Comparison of ENCODE assay signal across 8 cellular contexts in the genomic region with DNA sequence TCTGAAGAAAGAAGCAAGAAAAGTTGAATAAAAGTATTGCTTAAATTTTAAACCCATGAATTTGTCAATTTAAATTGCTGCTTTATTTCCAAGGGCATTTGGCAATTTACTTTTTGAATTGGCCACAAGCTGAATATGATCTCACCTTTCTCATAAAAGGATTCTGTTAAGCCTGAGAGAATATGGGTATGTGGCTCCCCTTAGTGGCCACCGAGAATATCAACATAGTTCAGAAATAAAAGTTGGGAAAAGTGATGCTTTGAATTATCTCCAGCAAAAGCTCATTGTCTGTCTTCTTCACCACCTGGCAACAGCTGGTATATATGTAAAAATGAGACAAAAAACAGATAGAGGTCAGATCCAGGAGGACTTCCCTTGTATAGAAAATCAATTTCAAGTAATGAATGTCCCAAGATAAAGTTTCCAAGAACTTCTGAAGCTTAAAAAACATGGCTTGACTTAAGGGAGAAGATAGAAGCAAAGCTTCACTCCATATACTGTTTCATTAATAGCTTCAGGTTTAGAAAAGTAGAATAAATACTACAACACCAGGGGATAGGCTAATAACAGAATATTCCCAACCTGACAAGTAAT.
DNase-seq lines count a peak whose midpoint lies in the region; ATAC-seq and TF ChIP-seq lines count a peak whose summit lies in the region.

No MANE protein-coding gene starts in this region.

- H3K27me3 ChIP-seq in BJ (ENCODE audit: control insufficient read depth, insufficient read depth, low read length) (no peaks in the 10 kb centered on the region; the same call in 1 of the 2 replicates), PC-3 (ENCODE audit: low read length) (peaks cover 30% of the 10 kb centered on the region), osteoblast (ENCODE audit: insufficient read depth, low read length) (no peaks in the 10 kb centered on the region)

- H3K9me3 Mint-ChIP-seq in endothelial cell (ENCODE audit: unreplicated experiment) (no peaks in the 10 kb centered on the region), natural killer cell (no peaks in the 10 kb centered on the region)

- H3K9ac ChIP-seq in PC-3 (ENCODE audit: low read length) = no peak overlapping the region

- H3K36me3 ChIP-seq in BJ (ENCODE audit: control insufficient read depth, insufficient read depth, low read length) (no peaks in the 10 kb centered on the region), PC-3 (ENCODE audit: low read depth, low read length) (no peaks in the 10 kb centered on the region), osteoblast (ENCODE audit: insufficient read depth, low read length) (no peaks in the 10 kb centered on the region)

- no peaks in the 10 kb centered on the region for H4K20me1 ChIP-seq in PC-3 (ENCODE audit: low read length)
- no peaks in the 10 kb centered on the region for H4K20me1 ChIP-seq in osteoblast (ENCODE audit: insufficient read depth, low read length)

- H3F3A ChIP-seq in PC-3 (ENCODE audit: low read length, unreplicated experiment) = no peaks in the 10 kb centered on the region

- H2AFZ ChIP-seq in PC-3 (ENCODE audit: low read length) (no peak overlapping the region), osteoblast (ENCODE audit: low read length) (no peak overlapping the region)

- H3K9me2 ChIP-seq in PC-3 (replicated peaks; ENCODE audit: low read length) = no peaks in the 10 kb centered on the region

- POLR2A ChIA-PET in BJ (lab: Charles Lee) (no interaction called here), PC-3 (lab: Charles Lee; ENCODE audit: unreplicated experiment) (no interaction called here)

- DNase-seq in BJ (ENCODE audit: low read depth) = peak; percentile 15
- DNase-seq in PC-3 = peak; percentile 49
- peak; percentile 46 for DNase-seq in endothelial cell (ENCODE audit: low spot score)
- no peak for DNase-seq in osteoblast (ENCODE audit: insufficient read length, low spot score, missing footprints)
- no peak for DNase-seq in HK-2 (ENCODE audit: unreplicated experiment)
- DNase-seq in natural killer cell = no peak

- BruUV-seq in PC-3 (replicated peaks; lab: Mats Ljungman, UMichigan) = no TSS peak

- H3K27me3 Mint-ChIP-seq in endothelial cell (ENCODE audit: unreplicated experiment) = no peaks in the 10 kb centered on the region
- H3K27me3 Mint-ChIP-seq in natural killer cell (ENCODE audit: low read depth in 2 of 2) = no peaks in the 10 kb centered on the region

- H3K4me1 Mint-ChIP-seq in endothelial cell (ENCODE audit: unreplicated experiment) (no peaks in the 10 kb centered on the region), natural killer cell (no peaks in the 10 kb centered on the region)

- intact Hi-C loops in PC-3 (cut with micrococcal nuclease) = loop anchor here (1.0 to 10.0 kb wide), 2 partner anchors 180 to 212 kb away; no protein-coding TSS in a partner anchor
- intact Hi-C loops in natural killer cell (cut with micrococcal nuclease) = no loop called here

- no peaks in the 10 kb centered on the region for H3K9me3 ChIP-seq in PC-3 (ENCODE audit: low read length)
- H3K9me3 ChIP-seq in osteoblast (ENCODE audit: low read depth, low read length) = no peaks in the 10 kb centered on the region

- TF ChIP-seq CTCF in BJ (IDR thresholded peaks at IDR 0.05; ENCODE audit: insufficient read depth, low read depth, low read length) (peak; percentile 70), PC-3 (conservative IDR thresholded peaks at IDR 0.05; ENCODE audit: low read depth, low read length) (peak; percentile 68), endothelial cell (IDR thresholded peaks at IDR 0.05; ENCODE audit: unreplicated experiment) (peak; percentile 86), osteoblast (IDR thresholded peaks at IDR 0.05; ENCODE audit: extremely low read depth, low read depth, low read length) (peak; percentile 59), natural killer cell (IDR thresholded peaks at IDR 0.05) (no peak)

- peak; percentile 74 for ATAC-seq in GM18517 (IDR thresholded peaks at IDR 0.05; ENCODE audit: unreplicated experiment)
- peak; percentile 62 for ATAC-seq in HG03139 (IDR thresholded peaks at IDR 0.05; ENCODE audit: unreplicated experiment)
- ATAC-seq in PC-3 = peak; percentile 64
- ATAC-seq in natural killer cell = no peak

- H3K4me3 Mint-ChIP-seq in endothelial cell (ENCODE audit: unreplicated experiment) = no peak overlapping the region
- H3K4me3 Mint-ChIP-seq in natural killer cell = no peak overlapping the region

- H3K27ac ChIP-seq in PC-3 (ENCODE audit: low read length) (no peak overlapping the region), osteoblast (ENCODE audit: low read depth, low read length) (no peak overlapping the region)

- no peak overlapping the region for H3K4me3 ChIP-seq in BJ (ENCODE audit: low read depth, low read length)
- H3K4me3 ChIP-seq in PC-3 (ENCODE audit: low read length) = no peak overlapping the region
- H3K4me3 ChIP-seq in osteoblast (ENCODE audit: insufficient read depth, low read length) = no peak overlapping the region

- H3K27ac Mint-ChIP-seq in endothelial cell (ENCODE audit: unreplicated experiment) (no peak overlapping the region), natural killer cell (no peak overlapping the region)

- H3K79me2 ChIP-seq in PC-3 (ENCODE audit: low read length) = no peaks in the 10 kb centered on the region
- no peaks in the 10 kb centered on the region for H3K79me2 ChIP-seq in osteoblast (ENCODE audit: insufficient read depth, low read length)

- H3K4me1 ChIP-seq in PC-3 (ENCODE audit: insufficient read depth, low read length) (no peaks in the 10 kb centered on the region), osteoblast (ENCODE audit: insufficient read depth, low read length) (no peaks in the 10 kb centered on the region)

- H3K36me3 Mint-ChIP-seq in endothelial cell (ENCODE audit: low read depth, unreplicated experiment) (no peaks in the 10 kb centered on the region), natural killer cell (no peaks in the 10 kb centered on the region)

- no peak overlapping the region for H3K4me2 ChIP-seq in PC-3 (ENCODE audit: low read length)
- no peak overlapping the region for H3K4me2 ChIP-seq in osteoblast (ENCODE audit: insufficient read depth, low read length)

- CTCF ChIA-PET in BJ (lab: Yijun Ruan, JAX) (interaction anchor here (0.6 to 2.5 kb wide), 28 partner anchors 8 to 1268 kb away, joined by 3 to 18 read pairs (median 4); no protein-coding TSS in a partner anchor), PC-3 (lab: Charles Lee) (interaction anchor here (0.5 to 0.6 kb wide), 2 partner anchors 29 to 411 kb away, joined by 3 read pairs; no protein-coding TSS in a partner anchor)

Comparison
In these comparisons a context has a peak if more than half of its experiments do, and no peak if none do; other contexts are left out.
1. DNase-seq: peak in BJ (single experiment), PC-3 (single experiment) and endothelial cell (single experiment); none in osteoblast (single experiment), HK-2 (single experiment) and natural killer cell (single experiment).
2. ATAC-seq: peak in GM18517 (single experiment), HG03139 (single experiment) and PC-3 (single experiment); none in natural killer cell (0 of 3).